ENCODE assay signal across 40 cellular contexts in genomic region chr14:71995741-71996140, GRCh38.
"Had no signal": no experiment of that assay in that cellular context is flagged by ENCODE, and none has a peak within 500 bp of the region (broad histone marks: within the 10 kb centered on the region; RNA-seq: fewer than 3 reads in every experiment).

No MANE protein-coding gene starts in this region.

- H3K9me3 Mint-ChIP-seq: activated naive CD4-positive, alpha-beta T cell treated with anti-CD3 and anti-CD28 coated beads, Interleukin-2, amount 50 U/mL, for 24 hours; activated T-cell treated with anti-CD3 and anti-CD28 coated beads, Interleukin-2, amount 50 U/mL, for 4 hours had no signal

- H3K27me3 Mint-ChIP-seq: activated naive CD4-positive, alpha-beta T cell treated with anti-CD3 and anti-CD28 coated beads, Interleukin-2, amount 10 ng/mL, durations not matched to agents 7 days and 5 days; brain had no signal

- H3K4me3 Mint-ChIP-seq: activated naive CD4-positive, alpha-beta T cell treated with anti-CD3 and anti-CD28 coated beads for 36 hours; activated naive CD4-positive, alpha-beta T cell treated with anti-CD3 and anti-CD28 coated beads, Interleukin-2, amount 10 ng/mL, durations not matched to agents 7 days and 5 days; activated naive CD4-positive, alpha-beta T cell treated with anti-CD3 and anti-CD28 coated beads, Interleukin-2, amount 50 U/mL, for 24 hours; activated naive CD8-positive, alpha-beta T cell; activated naive CD8-positive, alpha-beta T cell treated with anti-CD3 and anti-CD28 coated beads for 36 hours; activated naive CD8-positive, alpha-beta T cell treated with anti-CD3 and anti-CD28 coated beads, Interleukin-2, amount 10 ng/mL, durations not matched to agents 7 days and 5 days; activated naive CD8-positive, alpha-beta T cell treated with anti-CD3 and anti-CD28 coated beads, Interleukin-2, amount 50 U/mL, for 24 hours; activated T-cell treated with anti-CD3 and anti-CD28 coated beads, Interleukin-2, amount 50 U/mL, for 24 hours; activated T-cell treated with anti-CD3 and anti-CD28 coated beads, Interleukin-2, amount 50 U/mL, for 4 hours; activated T-cell treated with anti-CD3 and anti-CD28 coated beads, Interleukin-2, amount 50 U/mL, for 72 hours; activated T-helper 1 cell treated with anti-CD3 and anti-CD28 coated beads, Interleukin-12 subunit alpha, Interleukin-12 subunit beta, Interleukin-2, Interleukin-4 antibody, amounts not matched to agents 30 ng/mL and 10 ng/mL and 1 ng/mL, durations not matched to agents 14 hours and 24 hours and 36 hours; activated T-helper 17 cell treated with anti-CD3 and anti-CD28 coated beads, Interleukin-2, amount 50 U/mL, for 72 hours; brain; central memory CD8-positive, alpha-beta T cell had no signal

- ATAC-seq: activated naive CD4-positive, alpha-beta T cell treated with anti-CD3 and anti-CD28 coated beads, Interleukin-2, amount 50 U/mL, for 72 hours; activated naive CD8-positive, alpha-beta T cell treated with anti-CD3 and anti-CD28 coated beads, Interleukin-2, amount 50 U/mL, for 24 hours; activated T-cell treated with anti-CD3 and anti-CD28 coated beads, Interleukin-2, amount 50 U/mL, for 4 hours; activated T-helper 17 cell treated with anti-CD3 and anti-CD28 coated beads, Interleukin-2, amount 50 U/mL, for 72 hours; body of pancreas had no signal

- H3K9me3 ChIP-seq: adrenal gland, ascending aorta, body of pancreas, breast epithelium had no signal

- H3K27ac ChIP-seq: adrenal gland, ascending aorta, body of pancreas, brain microvascular endothelial cell, breast epithelium, cardiac muscle cell had no signal

- H3K4me3 ChIP-seq: adrenal gland, ascending aorta, body of pancreas, breast epithelium, cardiac muscle cell had no signal

- H3K36me3 Mint-ChIP-seq: activated naive CD4-positive, alpha-beta T cell treated with anti-CD3 and anti-CD28 coated beads, Interleukin-2, amount 10 ng/mL, durations not matched to agents 7 days and 5 days; activated naive CD4-positive, alpha-beta T cell treated with anti-CD3 and anti-CD28 coated beads, Interleukin-2, amount 50 U/mL, for 24 hours; activated naive CD4-positive, alpha-beta T cell treated with anti-CD3 and anti-CD28 coated beads, Interleukin-2, amount 50 U/mL, for 72 hours; activated naive CD8-positive, alpha-beta T cell treated with anti-CD3 and anti-CD28 coated beads for 36 hours; activated naive CD8-positive, alpha-beta T cell treated with anti-CD3 and anti-CD28 coated beads, Interleukin-2, amount 10 ng/mL, durations not matched to agents 7 days and 5 days; brain had no signal

- H3K27me3 ChIP-seq: adrenal gland, ascending aorta, body of pancreas, brain microvascular endothelial cell, breast epithelium, cardiac muscle cell had no signal

- H3K27ac Mint-ChIP-seq: activated naive CD4-positive, alpha-beta T cell treated with anti-CD3 and anti-CD28 coated beads for 36 hours; activated naive CD4-positive, alpha-beta T cell treated with anti-CD3 and anti-CD28 coated beads, Interleukin-2, amount 10 ng/mL, durations not matched to agents 7 days and 5 days; activated naive CD4-positive, alpha-beta T cell treated with anti-CD3 and anti-CD28 coated beads, Interleukin-2, amount 50 U/mL, for 24 hours; activated naive CD4-positive, alpha-beta T cell treated with anti-CD3 and anti-CD28 coated beads, Interleukin-2, amount 50 U/mL, for 72 hours; activated naive CD8-positive, alpha-beta T cell; activated naive CD8-positive, alpha-beta T cell treated with anti-CD3 and anti-CD28 coated beads for 36 hours; activated naive CD8-positive, alpha-beta T cell treated with anti-CD3 and anti-CD28 coated beads, Interleukin-2, amount 10 ng/mL, durations not matched to agents 7 days and 5 days; activated naive CD8-positive, alpha-beta T cell treated with anti-CD3 and anti-CD28 coated beads, Interleukin-2, amount 50 U/mL, for 24 hours; activated T-cell treated with anti-CD3 and anti-CD28 coated beads, Interleukin-2, amount 50 U/mL, for 24 hours; activated T-cell treated with anti-CD3 and anti-CD28 coated beads, Interleukin-2, amount 50 U/mL, for 72 hours; activated T-helper 1 cell treated with anti-CD3 and anti-CD28 coated beads, Interleukin-12 subunit alpha, Interleukin-12 subunit beta, Interleukin-2, Interleukin-4 antibody, amounts not matched to agents 30 ng/mL and 10 ng/mL and 1 ng/mL, durations not matched to agents 14 hours and 24 hours and 36 hours; activated T-helper 17 cell treated with anti-CD3 and anti-CD28 coated beads, Interleukin-2, amount 50 U/mL, for 72 hours; activated T-helper 2 cell treated with anti-CD3 and anti-CD28 coated beads, Interferon-gamma antibody, Interleukin-2, Interleukin-4, amounts not matched to agents 10 μg/mL and 5 μg/mL and 100 μg/mL, durations not matched to agents 14 hours and 24 hours and 36 hours; brain had no signal

- DNase-seq: activated effector memory CD4-positive, alpha-beta T cell treated with anti-CD3 and anti-CD28 coated beads, Interleukin-2, amount 50 U/mL, for 16 hours; activated effector memory CD4-positive, alpha-beta T cell treated with Interleukin-2 at 50 U/mL for 16 hours; activated gamma-delta T cell; activated gamma-delta T cell treated with Interleukin-2 at 50 U/mL for 16 hours; activated naive CD4-positive, alpha-beta T cell; activated naive CD4-positive, alpha-beta T cell treated with anti-CD3 and anti-CD28 coated beads for 36 hours; activated naive CD4-positive, alpha-beta T cell treated with anti-CD3 and anti-CD28 coated beads, Interleukin-2, amount 10 ng/mL, durations not matched to agents 7 days and 5 days; activated naive CD4-positive, alpha-beta T cell treated with anti-CD3 and anti-CD28 coated beads, Interleukin-2, amount 50 U/mL, for 16 hours; activated naive CD4-positive, alpha-beta T cell treated with Interleukin-2 at 50 U/mL for 16 hours; activated naive CD8-positive, alpha-beta T cell treated with anti-CD3 and anti-CD28 coated beads for 36 hours; activated naive CD8-positive, alpha-beta T cell treated with anti-CD3 and anti-CD28 coated beads, Interleukin-2, amount 10 ng/mL, durations not matched to agents 7 days and 5 days; activated naive CD8-positive, alpha-beta T cell treated with anti-CD3 and anti-CD28 coated beads, Interleukin-2, amount 50 U/mL, for 24 hours; activated T-cell treated with anti-CD3 and anti-CD28 coated beads, Interleukin-2, amount 50 U/mL, for 1 hour; activated T-cell treated with anti-CD3 and anti-CD28 coated beads, Interleukin-2, amount 50 U/mL, for 24 hours; activated T-cell treated with anti-CD3 and anti-CD28 coated beads, Interleukin-2, amount 50 U/mL, for 4 hours; activated T-cell treated with anti-CD3 and anti-CD28 coated beads, Interleukin-2, amount 50 U/mL, for 48 hours; activated T-cell treated with anti-CD3 and anti-CD28 coated beads, Interleukin-2, amount 50 U/mL, for 72 hours; adrenal gland; amniotic stem cell; amygdala; anterior cingulate cortex; aorta; body of pancreas; brain microvascular endothelial cell; caudate nucleus; central memory CD4-positive, alpha-beta T cell; cerebellar nuclear complex had no signal

- FAIRE-seq: astrocyte, bronchial epithelial cell had no signal

- H3K4me1 Mint-ChIP-seq: activated naive CD4-positive, alpha-beta T cell treated with anti-CD3 and anti-CD28 coated beads, Interleukin-2, amount 10 ng/mL, durations not matched to agents 7 days and 5 days; activated naive CD4-positive, alpha-beta T cell treated with anti-CD3 and anti-CD28 coated beads, Interleukin-2, amount 50 U/mL, for 24 hours; activated naive CD8-positive, alpha-beta T cell treated with anti-CD3 and anti-CD28 coated beads for 36 hours; activated naive CD8-positive, alpha-beta T cell treated with anti-CD3 and anti-CD28 coated beads, Interleukin-2, amount 10 ng/mL, durations not matched to agents 7 days and 5 days; activated naive CD8-positive, alpha-beta T cell treated with anti-CD3 and anti-CD28 coated beads, Interleukin-2, amount 50 U/mL, for 24 hours; brain; central memory CD8-positive, alpha-beta T cell had no signal

- H3K4me1 ChIP-seq: adrenal gland, ascending aorta, body of pancreas, breast epithelium had no signal

- H3K36me3 ChIP-seq: adrenal gland, ascending aorta, brain microvascular endothelial cell, breast epithelium, cardiac muscle cell had no signal
